23 cellular contexts compared by ENCODE assay signal in the genomic region with DNA sequence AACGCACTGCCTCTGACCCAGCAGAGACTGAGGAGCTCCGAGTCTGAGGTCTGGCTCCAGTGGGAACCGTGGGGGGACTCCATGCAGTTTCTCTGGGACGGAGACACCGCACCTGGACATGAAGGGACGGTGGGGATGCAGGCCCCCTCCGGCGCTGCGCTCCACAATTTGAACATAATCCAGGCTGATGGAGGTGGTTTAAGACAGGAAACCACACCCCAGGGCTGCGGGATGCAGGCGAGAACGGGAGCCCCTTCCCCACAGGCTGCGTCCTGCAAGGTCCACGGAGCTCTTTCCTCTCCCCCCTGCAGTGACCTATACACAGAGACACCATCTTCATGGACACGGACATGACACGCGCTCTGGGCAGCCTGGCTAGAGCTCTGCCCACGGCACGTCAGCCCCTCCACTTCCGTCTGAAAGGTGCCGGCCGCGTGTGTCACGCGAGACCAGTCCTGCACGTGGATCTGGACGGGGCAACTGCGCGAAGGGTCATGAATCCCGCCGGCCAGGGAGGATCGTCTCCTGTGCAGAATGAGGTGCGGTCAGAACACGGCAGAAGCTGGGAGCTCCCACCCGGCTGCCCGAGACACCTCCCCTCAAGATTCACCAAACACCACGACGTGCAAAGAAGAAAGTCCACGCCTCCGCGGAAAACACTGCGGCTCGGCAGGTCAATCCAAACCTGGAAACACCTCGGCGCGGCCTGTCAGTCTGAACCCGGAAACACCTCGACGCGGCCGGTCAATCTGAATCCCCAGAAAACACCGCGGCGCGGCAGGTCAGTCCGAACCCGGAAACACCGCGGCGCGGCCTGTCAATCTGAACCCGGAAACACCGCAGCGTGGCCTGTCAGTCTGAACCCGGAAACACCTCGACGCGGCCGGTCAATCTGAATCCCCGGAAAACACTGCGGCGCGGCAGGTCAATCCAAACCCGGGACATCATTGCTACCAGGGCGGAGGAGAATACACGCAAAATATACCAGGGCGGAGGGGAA.
DNase-seq lines count a peak whose midpoint lies in the region; ATAC-seq, FAIRE-seq and TF ChIP-seq lines count a peak whose summit lies in the region.
"Had no signal": no experiment of that assay in that cellular context is flagged by ENCODE, and none has a peak within 500 bp of the region (broad histone marks: within the 10 kb centered on the region; RNA-seq: fewer than 3 reads in every experiment).

No MANE protein-coding gene starts in this region.

- H3K4me2 ChIP-seq in K562 (ENCODE audit: insufficient read depth, low read length) = no peak overlapping the region
- H3K4me2 ChIP-seq: BLaER1 treated with 17β-estradiol and CSF1 and Interleukin-3, amounts not matched to agents 10 nM and 100 nM had no signal

- TF ChIP-seq RAD21 in K562 (CRISPR knock-in tag; conservative IDR thresholded peaks at IDR 0.05 in 1 of 2, IDR thresholded peaks at IDR 0.05 in 1 of 2) = no peak

- no peak for FAIRE-seq in K562 (lab: Jason Lieb, UNC)
- FAIRE-seq: GM12891, GM19239 had no signal

- TF ChIP-seq CTCF in left ventricle myocardium inferior (IDR thresholded peaks at IDR 0.05; ENCODE audit: borderline replicate concordance) (no peak), heart right ventricle (IDR thresholded peaks at IDR 0.05) (no peak), K562 (IDR thresholded peaks at IDR 0.05 in 2 of 3, conservative IDR thresholded peaks at IDR 0.05 in 1 of 3; ENCODE audit: insufficient read depth in 2 of 3, low read depth in 1 of 3, low read length in 3 of 3) (no peak), mucosa of descending colon (IDR thresholded peaks at IDR 0.05) (no peak), upper lobe of right lung (IDR thresholded peaks at IDR 0.05) (no peak), glutamatergic neuron (IDR thresholded peaks at IDR 0.05; ENCODE audit: partially characterized antibody, unreplicated experiment) (no peak)

- H3K9me1 ChIP-seq in K562 (ENCODE audit: control insufficient read depth, insufficient read depth, low read length) = no peaks in the 10 kb centered on the region

- peaks cover 7% of the 10 kb centered on the region for H3K36me3 Mint-ChIP-seq in glutamatergic neuron (ENCODE audit: unreplicated experiment)

- no peak for TF ChIP-seq EP300 in K562 (IDR thresholded peaks at IDR 0.05; ENCODE audit: low read length)

- H3K9me3 Mint-ChIP-seq in glutamatergic neuron (ENCODE audit: unreplicated experiment) = peaks cover 19% of the 10 kb centered on the region

- H3K4me1 Mint-ChIP-seq in glutamatergic neuron (ENCODE audit: low read depth, unreplicated experiment) = no peaks in the 10 kb centered on the region

- CTCF ChIA-PET in K562 (lab: Yijun Ruan, JAX; ENCODE audit: low intra/inter-chr PET ratio) = no interaction called here

- intact Hi-C loops in left ventricle myocardium inferior (cut with micrococcal nuclease) (no loop called here), heart right ventricle (cut with DNase I) (no loop called here), K562 (cut with micrococcal nuclease) (no loop called here), mucosa of descending colon (cut with DNase I, micrococcal nuclease) (no loop called here), upper lobe of right lung (cut with DNase I) (no loop called here)

- WGBS in heart right ventricle, 2 donors = 95% methylated on average over 77 of the region's 77 CpGs
- WGBS in K562 (ENCODE audit: insufficient coverage, low coverage, missing lambda C conversion rate) = over 99% methylated on average over 35 of the region's 77 CpGs

- H2AFZ ChIP-seq in K562 (ENCODE audit: low read depth, low read length) = no peak overlapping the region
- H2AFZ ChIP-seq: GM23248 had no signal

- peaks cover 2% of the 10 kb centered on the region for H3K27me3 Mint-ChIP-seq in glutamatergic neuron (ENCODE audit: unreplicated experiment)
- H3K27me3 Mint-ChIP-seq: CD8-positive, alpha-beta memory T cell had no signal

- H3K4me3 ChIP-seq in left ventricle myocardium inferior (no peak overlapping the region), heart right ventricle (no peak overlapping the region), K562 (no peak overlapping the region), mucosa of descending colon (no peak overlapping the region), upper lobe of right lung (no peak overlapping the region)
- H3K4me3 ChIP-seq: BLaER1 treated with 17β-estradiol and CSF1 and Interleukin-3, amounts not matched to agents 10 nM and 100 nM; GM23248; HAP-1 had no signal

- no peaks in the 10 kb centered on the region for H4K20me1 ChIP-seq in K562 (replicated peaks; ENCODE audit: control insufficient read depth, insufficient read depth, low read length)

- H3K9me3 ChIP-seq in left ventricle myocardium inferior (replicated peaks) = peaks cover 44% of the 10 kb centered on the region
- peaks cover 0 to 44% (median 9%) of the 10 kb centered on the region in 11 donors for H3K9me3 ChIP-seq in heart right ventricle
- H3K9me3 ChIP-seq in K562 (replicated peaks; ENCODE audit: control insufficient read depth, insufficient read depth, low read depth, low read length) = peaks cover 3% of the 10 kb centered on the region; the same call in 1 of the 2 replicates
- H3K9me3 ChIP-seq in mucosa of descending colon = peaks cover 4% of the 10 kb centered on the region
- H3K9me3 ChIP-seq in upper lobe of right lung = no peaks in the 10 kb centered on the region

- in situ Hi-C loops in K562 (cut with MboI) = no loop called here

- no peak for TF ChIP-seq POLR2A in K562 (conservative IDR thresholded peaks at IDR 0.05)

- no TSS peak for BruUV-seq in K562 (replicated peaks; lab: Mats Ljungman, UMichigan)

- POLR2A ChIA-PET in K562 (lab: Yijun Ruan, JAX) = no interaction called here

- DNase-seq in left ventricle myocardium inferior = peak; percentile 7
- DNase-seq in heart right ventricle = no peak
- no peak for DNase-seq in K562 (ENCODE audit: extremely low read depth in 1 of 4, low spot score in 3 of 4)
- DNase-seq in mucosa of descending colon = peak in 2 of 3 donors; percentile 14 to 39
- peak; percentile 52 for DNase-seq in upper lobe of right lung
- DNase-seq in glutamatergic neuron = no peak
- DNase-seq: CD8-positive, alpha-beta memory T cell; DMS53; EL; GM23248; NCI-H1417; NCI-H187; NCI-H2107; NCI-H510A; NCI-H774; OCI-M1; RPMI8226 had no signal

- H3K27ac ChIP-seq in left ventricle myocardium inferior (replicated peaks) (no peak overlapping the region), heart right ventricle (no peak overlapping the region), K562 (ENCODE audit: extremely low read depth, low read depth, low read length) (no peak overlapping the region), upper lobe of right lung (no peak overlapping the region)
- H3K27ac ChIP-seq: BLaER1 treated with 17β-estradiol and CSF1 and Interleukin-3, amounts not matched to agents 10 nM and 100 nM; GM23248 had no signal

- H3K27me3 ChIP-seq in left ventricle myocardium inferior (ENCODE audit: low read depth) = peaks cover 24% of the 10 kb centered on the region
- peaks cover 0 to 12% (median 0%) of the 10 kb centered on the region in 7 donors for H3K27me3 ChIP-seq in heart right ventricle
- no peaks in the 10 kb centered on the region for H3K27me3 ChIP-seq in K562 (ENCODE audit: control insufficient read depth in 2 of 2, insufficient read depth in 2 of 2, low read length in 2 of 2)
- H3K27me3 ChIP-seq in upper lobe of right lung = no peaks in the 10 kb centered on the region
- H3K27me3 ChIP-seq: BLaER1 treated with 17β-estradiol and CSF1 and Interleukin-3, amounts not matched to agents 10 nM and 100 nM had no signal

- H3K79me2 ChIP-seq in K562 (ENCODE audit: control insufficient read depth, insufficient read depth, low read length) = peaks cover 61% of the 10 kb centered on the region

- H3K4me3 Mint-ChIP-seq in glutamatergic neuron (ENCODE audit: unreplicated experiment) = no peak overlapping the region
- H3K4me3 Mint-ChIP-seq: CD8-positive, alpha-beta memory T cell had no signal

- H3K27ac Mint-ChIP-seq in glutamatergic neuron (ENCODE audit: unreplicated experiment) = no peak overlapping the region
- H3K27ac Mint-ChIP-seq: CD8-positive, alpha-beta memory T cell had no signal

- no peak overlapping the region for H3K9ac ChIP-seq in K562 (ENCODE audit: insufficient read depth in 1 of 2, low read depth in 2 of 2, low read length in 2 of 2)
- H3K9ac ChIP-seq: BLaER1 treated with 17β-estradiol and CSF1 and Interleukin-3, amounts not matched to agents 10 nM and 100 nM; GM23248 had no signal

- ATAC-seq in heart right ventricle = no peak
- no peak for ATAC-seq in K562
- no peak for ATAC-seq in mucosa of descending colon
- peak; percentile 9 for ATAC-seq in upper lobe of right lung
- no peak for ATAC-seq in HG02588 (IDR thresholded peaks at IDR 0.05; ENCODE audit: unreplicated experiment)
- no peak for ATAC-seq in GM19397 (IDR thresholded peaks at IDR 0.05; ENCODE audit: unreplicated experiment)

- H3K36me3 ChIP-seq in left ventricle myocardium inferior (no peaks in the 10 kb centered on the region), heart right ventricle (no peaks in the 10 kb centered on the region), K562 (ENCODE audit: control insufficient read depth, insufficient read depth, low read length) (peaks cover 33% of the 10 kb centered on the region), mucosa of descending colon (ENCODE audit: low read depth) (no peaks in the 10 kb centered on the region), upper lobe of right lung (no peaks in the 10 kb centered on the region)

- H3K4me1 ChIP-seq in left ventricle myocardium inferior = no peaks in the 10 kb centered on the region
- H3K4me1 ChIP-seq in heart right ventricle = no peaks in the 10 kb centered on the region
- H3K4me1 ChIP-seq in K562 (replicated peaks in 1 of 2; ENCODE audit: control insufficient read depth in 2 of 2, insufficient read depth in 2 of 2, low read length in 2 of 2) = no peaks in the 10 kb centered on the region
- no peaks in the 10 kb centered on the region for H3K4me1 ChIP-seq in mucosa of descending colon (ENCODE audit: low read depth)
- H3K4me1 ChIP-seq in upper lobe of right lung = no peaks in the 10 kb centered on the region
- H3K4me1 ChIP-seq: HAP-1 had no signal

TF ChIP-seq in K562, 482 proteins besides CTCF, POLR2A, EP300 and RAD21:
- TF ChIP-seq BRF1 (IDR thresholded peaks at IDR 0.05; ENCODE audit: borderline replicate concordance, extremely low read depth, insufficient read length) (no peak), POLR2G (IDR thresholded peaks at IDR 0.05; ENCODE audit: low read depth, low read length) (0 out of 2 replicates have a peak, but pooled peaks have one; percentile 41)
TF ChIP-seq in K562: peak in this region for 1.

Comparison
In these comparisons a context has a peak if more than half of its experiments do, and no peak if none do; other contexts are left out.
1. DNase-seq: peak in left ventricle myocardium inferior (single experiment), mucosa of descending colon (2 of 3) and upper lobe of right lung (single experiment); none in heart right ventricle (0 of 2), K562 (0 of 4) and glutamatergic neuron (single experiment).